ENCODE assay signal across 9 cellular contexts in genomic region chr1:108617724-108618056, GRCh38. TPM values are rescaled to one million over a fixed set of nuclear protein-coding genes. Genes with fewer than 3 reads are reported as not detected.
"Had no signal": no experiment of that assay in that cellular context is flagged by ENCODE, and none has a peak within 500 bp of the region (broad histone marks: within the 10 kb centered on the region; RNA-seq: fewer than 3 reads in every experiment).

No MANE protein-coding gene starts in this region.

- ATAC-seq: GM12878 had no signal

- DNase-seq: GDM1, GF-D8 had no signal

- H3K4me3 ChIP-seq: GM12878 had no signal

- FAIRE-seq: G401.6, GM12878, GM12891, GM12892, GM18507, GM19239 had no signal

RNA-seq across cellular contexts. Expression of gene HENMT1, which starts 43.2 kb away (rescaled TPM):
- total RNA-seq: G401 had no signal
